Comparison of ENCODE assay signal across 8 cellular contexts in the genomic region with DNA sequence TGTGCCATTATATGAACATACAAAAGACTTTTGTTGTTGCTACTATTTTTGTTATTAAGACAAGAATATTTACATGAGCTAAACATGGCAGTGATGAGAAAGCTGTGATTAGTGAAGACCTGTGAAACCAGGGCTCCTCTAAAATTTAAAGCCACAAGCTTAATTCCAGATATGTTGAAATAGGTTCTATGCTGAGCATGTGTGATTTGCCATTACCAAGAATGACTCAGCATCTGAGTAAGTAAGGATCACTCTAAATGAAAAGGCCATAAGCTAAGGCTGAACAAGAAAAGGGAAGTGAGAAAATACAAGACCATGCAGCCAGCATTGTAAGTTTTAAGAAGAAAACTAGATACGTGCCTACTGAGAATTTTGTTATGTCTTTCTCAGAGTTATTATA.
DNase-seq lines count a peak whose midpoint lies in the region; ATAC-seq and TF ChIP-seq lines count a peak whose summit lies in the region.

No MANE protein-coding gene starts in this region.

- no peak for TF ChIP-seq CTCF in left ventricle myocardium inferior (IDR thresholded peaks at IDR 0.05; ENCODE audit: borderline replicate concordance)
- no peak for TF ChIP-seq CTCF in fibroblast of villous mesenchyme (IDR thresholded peaks at IDR 0.05; ENCODE audit: insufficient read depth, low read depth, low read length)
- TF ChIP-seq CTCF in tibial artery (IDR thresholded peaks at IDR 0.05), result no peak

- no peaks in the 10 kb centered on the region for H3K27me3 ChIP-seq in left ventricle myocardium inferior (ENCODE audit: low read depth)
- no peaks in the 10 kb centered on the region for H3K27me3 ChIP-seq in tibial artery

- ATAC-seq in Right ventricle myocardium inferior, result peak; percentile 39
- peak; percentile 100 for ATAC-seq in HG02884 (IDR thresholded peaks at IDR 0.05; ENCODE audit: unreplicated experiment)

- H3K36me3 ChIP-seq in left ventricle myocardium inferior (no peaks in the 10 kb centered on the region), tibial artery (no peaks in the 10 kb centered on the region)

- intact Hi-C loops in Right ventricle myocardium inferior (cut with DNase I) (no loop called here), left ventricle myocardium inferior (cut with micrococcal nuclease) (no loop called here), tibial artery (cut with DNase I; ENCODE audit: low total_unique reads) (no loop called here)

- H3K4me3 ChIP-seq in left ventricle myocardium inferior, result no peak overlapping the region
- no peak overlapping the region for H3K4me3 ChIP-seq in fibroblast of villous mesenchyme (ENCODE audit: low read depth, low read length)
- H3K4me3 ChIP-seq in tibial artery, result no peak overlapping the region

- no peaks in the 10 kb centered on the region for H3K9me3 ChIP-seq in left ventricle myocardium inferior (replicated peaks)
- H3K9me3 ChIP-seq in tibial artery, result no peaks in the 10 kb centered on the region

- H3K27ac ChIP-seq in left ventricle myocardium inferior (replicated peaks), result no peak overlapping the region
- no peak overlapping the region for H3K27ac ChIP-seq in tibial artery

- H3K4me1 ChIP-seq in left ventricle myocardium inferior (peaks cover 6% of the 10 kb centered on the region), tibial artery (peaks cover 0 to 13% (median 0%) of the 10 kb centered on the region in 4 donors)

- no peak for DNase-seq in Right ventricle myocardium inferior (ENCODE audit: missing footprints)
- no peak for DNase-seq in left ventricle myocardium inferior
- peak; percentile 93 for DNase-seq in NOMO-1 treated with dmso at 0.1 percent for 144 hours (lab: John Stamatoyannopoulos, UW; ENCODE audit: unreplicated experiment)
- peak; percentile 90 for DNase-seq in fibroblast of villous mesenchyme (ENCODE audit: low read depth)
- DNase-seq in activated CD8-positive, alpha-beta memory T cell treated with anti-CD3 and anti-CD28 coated beads, Interleukin-2, amount 50 U/mL, for 4 hours, result no peak
- no peak for DNase-seq in tibial artery
- DNase-seq in effector CD4-positive, alpha-beta T cell, result no peak

Comparison
In these comparisons a context has a peak if more than half of its experiments do, and no peak if none do; other contexts are left out.
1. DNase-seq: peak in NOMO-1 treated with dmso at 0.1 percent for 144 hours (single experiment) and fibroblast of villous mesenchyme (single experiment); none in Right ventricle myocardium inferior (single experiment), left ventricle myocardium inferior (single experiment), activated CD8-positive, alpha-beta memory T cell treated with anti-CD3 and anti-CD28 coated beads, Interleukin-2, amount 50 U/mL, for 4 hours (single experiment), tibial artery (0 of 2) and effector CD4-positive, alpha-beta T cell (single experiment).